ENCODE assay signal across 9 cellular contexts in the genomic region with DNA sequence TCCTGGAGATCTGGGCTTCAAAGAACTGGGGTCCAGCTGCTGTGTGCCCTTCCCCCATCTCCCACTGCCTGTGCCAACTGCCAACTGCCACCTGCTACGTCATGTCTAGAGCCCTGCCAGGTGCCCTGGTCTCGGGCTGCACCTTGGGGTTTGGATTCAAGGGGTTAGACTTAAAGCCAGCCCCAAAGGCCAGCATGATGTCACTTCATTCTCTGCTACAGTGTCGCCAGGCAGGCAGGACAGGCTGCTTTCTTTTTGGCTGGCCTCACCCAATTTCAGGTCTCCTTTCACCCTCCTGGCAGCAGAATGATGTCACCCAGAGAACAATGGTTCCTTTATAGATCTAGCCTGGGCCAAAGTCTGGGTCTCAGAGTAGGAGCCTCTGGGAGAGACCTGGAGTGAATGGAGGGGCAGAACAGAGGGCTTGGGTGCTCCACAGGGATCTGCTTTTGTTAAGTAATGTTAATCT.
A peak's percentile ranks its signal among the peaks of the same experiment; 100 is the strongest.
DNase-seq lines count a peak whose midpoint lies in the region; ATAC-seq, FAIRE-seq and TF ChIP-seq lines count a peak whose summit lies in the region.
"Had no signal": no experiment of that assay in that cellular context is flagged by ENCODE, and none has a peak within 500 bp of the region (broad histone marks: within the 10 kb centered on the region; RNA-seq: fewer than 3 reads in every experiment).

No MANE protein-coding gene starts in this region.

- no peak for FAIRE-seq in GM12891 (lab: Jason Lieb, UNC)

- H3K9me3 Mint-ChIP-seq in effector memory CD8-positive, alpha-beta T cell = no peaks in the 10 kb centered on the region

- in situ Hi-C loops in mammary epithelial cell (cut with MboI; ENCODE audit: low sequenced_read_pairs in 2 of 2) = no loop called here

- peak overlapping the region; percentile 51 for H3K4me2 ChIP-seq in mammary epithelial cell (ENCODE audit: insufficient read depth, low read depth, low read length)

- WGBS in mammary epithelial cell (ENCODE audit: low coverage, missing lambda C conversion rate) = 4% methylated on average over 3 of the region's 3 CpGs
- 44 to 64% methylated on average over 3 of the region's 3 CpGs for WGBS in lung, 2 donors

- peak overlapping the region; percentile 46 for H3K9ac ChIP-seq in mammary epithelial cell (ENCODE audit: insufficient read depth, low read length)

- no peaks in the 10 kb centered on the region for H3K9me3 ChIP-seq in mammary epithelial cell (replicated peaks; ENCODE audit: insufficient read depth, low read length)
- peaks cover 0 to 4% of the 10 kb centered on the region in 2 donors for H3K9me3 ChIP-seq in lung (ENCODE audit: control insufficient read depth in 2 of 2, insufficient read depth in 1 of 2, low read length in 1 of 2)

- peaks cover 0 to 14% of the 10 kb centered on the region in 2 donors for H3K4me1 Mint-ChIP-seq in effector memory CD8-positive, alpha-beta T cell (ENCODE audit: low read depth in 2 of 2)

- BruUV-seq in mammary epithelial cell (replicated peaks; lab: Mats Ljungman, UMichigan) = no TSS peak

- no peak overlapping the region for H3K4me3 Mint-ChIP-seq in effector memory CD8-positive, alpha-beta T cell

- H3K27ac ChIP-seq in mammary epithelial cell (ENCODE audit: insufficient read depth, low read depth, low read length) = peak overlapping the region; percentile 75
- H3K27ac ChIP-seq in lung (ENCODE audit: low read depth in 1 of 2, low read length in 1 of 2) = peak overlapping the region; percentile 52 to 92

- peaks cover 9% of the 10 kb centered on the region for H3K36me3 Mint-ChIP-seq in effector memory CD8-positive, alpha-beta T cell (ENCODE audit: insufficient read depth)

- H3K27me3 ChIP-seq in mammary epithelial cell (ENCODE audit: insufficient read depth, low read length) (no peaks in the 10 kb centered on the region), lung (ENCODE audit: control insufficient read depth, insufficient read depth) (no peaks in the 10 kb centered on the region)

- TF ChIP-seq POLR2A in GM12891 (IDR thresholded peaks at IDR 0.05; ENCODE audit: low read depth, low read length) = no peak

- no peak overlapping the region for H2AFZ ChIP-seq in mammary epithelial cell (ENCODE audit: low read depth, low read length)

- H3K4me1 ChIP-seq in mammary epithelial cell (ENCODE audit: insufficient read depth, low read length) (peaks cover 20% of the 10 kb centered on the region), lung (ENCODE audit: control insufficient read depth in 2 of 2, insufficient read depth in 2 of 2, low read length in 2 of 2) (peaks cover 0 to 9% of the 10 kb centered on the region in 2 donors)

- TF ChIP-seq CTCF in mammary epithelial cell (conservative IDR thresholded peaks at IDR 0.05 in 1 of 2, IDR thresholded peaks at IDR 0.05 in 1 of 2; ENCODE audit: extremely low read depth in 1 of 2, insufficient read depth in 1 of 2, low read depth in 1 of 2, low read length in 2 of 2) (no peak), lung (IDR thresholded peaks at IDR 0.05; ENCODE audit: control extremely low read depth, extremely low read depth) (no peak)

- ATAC-seq in Right ventricle myocardium inferior (peak; percentile 34), lung (ENCODE audit: insufficient read depth, low FRiP score) (no peak), GM19023 (IDR thresholded peaks at IDR 0.05; ENCODE audit: unreplicated experiment) (no peak)
- no peak for ATAC-seq in effector memory CD8-positive, alpha-beta T cell (replicated peaks)

- H3K36me3 ChIP-seq in mammary epithelial cell (ENCODE audit: insufficient read depth, low read length) (peaks cover 2% of the 10 kb centered on the region), lung (ENCODE audit: control insufficient read depth in 2 of 2, insufficient read depth in 2 of 2, low read length in 2 of 2) (no peaks in the 10 kb centered on the region)

- no peaks in the 10 kb centered on the region for H4K20me1 ChIP-seq in mammary epithelial cell (ENCODE audit: insufficient read depth, low read length)

- dilution Hi-C loops in mammary epithelial cell (cut with HindIII; ENCODE audit: low sequenced_read_pairs) = no loop called here

- CTCF ChIA-PET in mammary epithelial cell (lab: Charles Lee; ENCODE audit: low non-redundant PET) = no interaction called here

- intact Hi-C loops in Right ventricle myocardium inferior (cut with DNase I) (no loop called here), cardiac septum (cut with DNase I) (no loop called here), mammary epithelial cell (cut with micrococcal nuclease) (no loop called here)

- H3K4me3 ChIP-seq in mammary epithelial cell (replicated peaks in 1 of 3; ENCODE audit: insufficient read depth in 1 of 3, low read depth in 2 of 3, low read length in 3 of 3) (no peak overlapping the region), lung (no peak overlapping the region)

- H3K79me2 ChIP-seq in mammary epithelial cell (ENCODE audit: insufficient read depth, low read length) = peaks cover 14% of the 10 kb centered on the region

- H3K27ac Mint-ChIP-seq in effector memory CD8-positive, alpha-beta T cell = no peak overlapping the region

- H3K27me3 Mint-ChIP-seq in effector memory CD8-positive, alpha-beta T cell = no peaks in the 10 kb centered on the region

- DNase-seq in Right ventricle myocardium inferior (ENCODE audit: missing footprints) = no peak
- no peak for DNase-seq in cardiac septum (ENCODE audit: low spot score)
- peak; percentile 76 for DNase-seq in mammary epithelial cell
- no peak for DNase-seq in lung (ENCODE audit: low spot score)
- DNase-seq in inferior parietal cortex (ENCODE audit: extremely low spot score) = no peak
- DNase-seq in effector memory CD8-positive, alpha-beta T cell = no peak
- DNase-seq in GM12891 (ENCODE audit: insufficient read length, low spot score) = no peak
- DNase-seq: T1000 had no signal

TF ChIP-seq in GM12891, 5 proteins besides CTCF, POLR2A, EP300 and RAD21:
- TF ChIP-seq TAF1 (IDR thresholded peaks at IDR 0.05; ENCODE audit: low read depth, low read length) = no peak
- no peak for TF ChIP-seq SPI1 (IDR thresholded peaks at IDR 0.05; ENCODE audit: low read depth, low read length)
